16 cellular contexts compared by ENCODE assay signal in genomic region chr14:100474176-100474575, GRCh38.
DNase-seq lines count a peak whose midpoint lies in the region; ATAC-seq and TF ChIP-seq lines count a peak whose summit lies in the region.
"Had no signal": no experiment of that assay in that cellular context is flagged by ENCODE, and none has a peak within 500 bp of the region (broad histone marks: within the 10 kb centered on the region; RNA-seq: fewer than 3 reads in every experiment).

No MANE protein-coding gene starts in this region.

- TF ChIP-seq CTCF in brain (conservative IDR thresholded peaks at IDR 0.05) (no peak), mesothelial cell of epicardium (IDR thresholded peaks at IDR 0.05; ENCODE audit: unreplicated experiment) (no peak)

- H3K27me3 Mint-ChIP-seq in brain (peaks cover 4% of the 10 kb centered on the region), mesothelial cell of epicardium (ENCODE audit: low read depth) (no peaks in the 10 kb centered on the region)
- H3K27me3 Mint-ChIP-seq: CD4-positive, CD25-positive, alpha-beta regulatory T cell; T-cell had no signal

- H3K27ac Mint-ChIP-seq in brain: peak overlapping the region in 4 of 5 experiments; percentile 20 to 79 (median 70)
- no peak overlapping the region for H3K27ac Mint-ChIP-seq in mesothelial cell of epicardium
- H3K27ac Mint-ChIP-seq: CD4-positive, CD25-positive, alpha-beta regulatory T cell; T-cell had no signal

- no peaks in the 10 kb centered on the region for H3K9me3 Mint-ChIP-seq in brain
- no peaks in the 10 kb centered on the region for H3K9me3 Mint-ChIP-seq in mesothelial cell of epicardium
- H3K9me3 Mint-ChIP-seq: CD4-positive, CD25-positive, alpha-beta regulatory T cell; HFFc6; T-cell had no signal

- DNase-seq in DMS79 treated with DMSO at 0.1 percent for 48 hours (lab: John Stamatoyannopoulos, UW) (peak; percentile 99), NCI-H1105 treated with DMSO at 0.1 percent for 48 hours (lab: John Stamatoyannopoulos, UW) (peak; percentile 87), NCI-H446 (lab: John Stamatoyannopoulos, UW) (peak; percentile 14 to 62), mesothelial cell of epicardium (ENCODE audit: low spot score in 2 of 2, unreplicated experiment in 2 of 2) (no peak)
- DNase-seq in activated CD8-positive, alpha-beta memory T cell treated with anti-CD3 and anti-CD28 coated beads for 24 hours: no peak
- DNase-seq: ACHN; Calu3; CD4-positive, CD25-positive, alpha-beta regulatory T cell; GDM1; GOT3; HFFc6; PC-9; T-cell had no signal

- peaks cover 56% of the 10 kb centered on the region for H3K4me1 Mint-ChIP-seq in brain
- peaks cover 9% of the 10 kb centered on the region for H3K4me1 Mint-ChIP-seq in mesothelial cell of epicardium

- H3K36me3 Mint-ChIP-seq in brain (peaks cover 16% of the 10 kb centered on the region), mesothelial cell of epicardium (peaks cover 6% of the 10 kb centered on the region)

- ATAC-seq in HG03378 (IDR thresholded peaks at IDR 0.05; ENCODE audit: unreplicated experiment): no peak
- ATAC-seq: K562, T-cell had no signal

- H3K4me3 Mint-ChIP-seq in brain (no peak overlapping the region), mesothelial cell of epicardium (no peak overlapping the region)
- H3K4me3 Mint-ChIP-seq: CD4-positive, CD25-positive, alpha-beta regulatory T cell; HFFc6; T-cell had no signal

Comparison
In these comparisons a context has a peak if more than half of its experiments do, and no peak if none do; other contexts are left out.
1. DNase-seq: peak in DMS79 treated with DMSO at 0.1 percent for 48 hours (single experiment), NCI-H1105 treated with DMSO at 0.1 percent for 48 hours (single experiment) and NCI-H446 (2 of 2); none in activated CD8-positive, alpha-beta memory T cell treated with anti-CD3 and anti-CD28 coated beads for 24 hours (single experiment) and mesothelial cell of epicardium (0 of 2).